ENCODE assay signal across 5 cellular contexts in genomic region chr1:233981042-233981670, GRCh38.
"Had no signal": no experiment of that assay in that cellular context is flagged by ENCODE, and none has a peak within 500 bp of the region (broad histone marks: within the 10 kb centered on the region; RNA-seq: fewer than 3 reads in every experiment).

No MANE protein-coding gene starts in this region.

- DNase-seq: H9, HCEC 1CT, KG1 had no signal

- ATAC-seq: GM23338, HepG2 had no signal

- H3K4me3 ChIP-seq: GM23338 had no signal
